Comparison of ENCODE assay signal across 13 cellular contexts in genomic region chr12:80400591-80400991, GRCh38.
DNase-seq lines count a peak whose midpoint lies in the region; ATAC-seq and TF ChIP-seq lines count a peak whose summit lies in the region.
"Had no signal": no experiment of that assay in that cellular context is flagged by ENCODE, and none has a peak within 500 bp of the region (broad histone marks: within the 10 kb centered on the region; RNA-seq: fewer than 3 reads in every experiment).

No MANE protein-coding gene starts in this region.

- H3K27me3 ChIP-seq in ACC112 (ENCODE audit: insufficient read depth, low read length) (no peaks in the 10 kb centered on the region), MM.1S (replicated peaks; ENCODE audit: insufficient read depth, low read length) (no peaks in the 10 kb centered on the region), endocrine pancreas (ENCODE audit: control insufficient read depth, insufficient read depth, low read length) (peaks cover 5% of the 10 kb centered on the region)
- H3K27me3 ChIP-seq: adrenal gland; BLaER1 treated with 17β-estradiol and CSF1 and Interleukin-3, amounts not matched to agents 10 nM and 100 nM had no signal

- peak overlapping the region; percentile 22; the same call in 1 of the 2 replicates for H3K9ac ChIP-seq in MM.1S (ENCODE audit: low read length)
- H3K9ac ChIP-seq in endocrine pancreas (ENCODE audit: control insufficient read depth, insufficient read depth, low read length) = no peak overlapping the region
- H3K9ac ChIP-seq: BLaER1 treated with 17β-estradiol and CSF1 and Interleukin-3, amounts not matched to agents 10 nM and 100 nM; KMS-11 had no signal

- no peaks in the 10 kb centered on the region for H4K20me1 ChIP-seq in MM.1S (ENCODE audit: insufficient read depth, low read length)
- H4K20me1 ChIP-seq: BLaER1 treated with 17β-estradiol and CSF1 and Interleukin-3, amounts not matched to agents 10 nM and 100 nM had no signal

- no peaks in the 10 kb centered on the region for H3K79me2 ChIP-seq in ACC112 (ENCODE audit: control insufficient read depth, insufficient read depth, low read length, unreplicated experiment)
- no peaks in the 10 kb centered on the region for H3K79me2 ChIP-seq in MM.1S (ENCODE audit: low read length)

- no peak for TF ChIP-seq CTCF in MM.1S (IDR thresholded peaks at IDR 0.05; ENCODE audit: low read length)

- H3K4me1 ChIP-seq in ACC112 (ENCODE audit: control insufficient read depth, insufficient read depth, low read length, unreplicated experiment) (peaks cover 6% of the 10 kb centered on the region), MM.1S (ENCODE audit: low read length) (peaks cover 3% of the 10 kb centered on the region; the same call in 1 of the 2 replicates), endocrine pancreas (ENCODE audit: control insufficient read depth, insufficient read depth, low read length) (no peaks in the 10 kb centered on the region)
- H3K4me1 ChIP-seq: adrenal gland; BLaER1 treated with 17β-estradiol and CSF1 and Interleukin-3, amounts not matched to agents 10 nM and 100 nM had no signal

- in situ Hi-C loops in KBM-7 (cut with MboI; ENCODE audit: low pct_unique_long_range_greater_than_20kb, low sequenced_read_pairs) = no loop called here

- H3K9me2 ChIP-seq in MM.1S (replicated peaks; ENCODE audit: insufficient read depth, low read length) = no peaks in the 10 kb centered on the region

- H2AFZ ChIP-seq in ACC112 (ENCODE audit: low read length, unreplicated experiment) (peak overlapping the region; percentile 100), MM.1S (ENCODE audit: low read length) (peak overlapping the region; percentile 49)

- H3K9me3 ChIP-seq in MM.1S (replicated peaks; ENCODE audit: insufficient read depth, low read length) (no peaks in the 10 kb centered on the region), endocrine pancreas (ENCODE audit: control insufficient read depth, low read length) (no peaks in the 10 kb centered on the region)
- H3K9me3 ChIP-seq: adrenal gland had no signal

- no peak for ATAC-seq in HG03025 (IDR thresholded peaks at IDR 0.05; ENCODE audit: low FRiP score, unreplicated experiment)
- ATAC-seq: activated CD4-positive, CD25-positive, alpha-beta regulatory T cell treated with anti-CD3 and anti-CD28 coated beads, Interleukin-2, amount 50 U/mL, for 24 hours had no signal

- H3K27ac ChIP-seq in ACC112 (ENCODE audit: low read depth, low read length) (no peak overlapping the region), MM.1S (ENCODE audit: low read length) (no peak overlapping the region)
- H3K27ac ChIP-seq: adrenal gland; BLaER1 treated with 17β-estradiol and CSF1 and Interleukin-3, amounts not matched to agents 10 nM and 100 nM; KMS-11 had no signal

- DNase-seq in MM.1S (no peak), middle frontal gyrus (ENCODE audit: extremely low spot score, low spot score) (peak; percentile 58), glomerular visceral epithelial cell (ENCODE audit: extremely low spot score) (no peak), KBM-7 (no peak), midbrain (lab: John Stamatoyannopoulos, UW) (no peak)
- DNase-seq: adrenal gland, trophoblast cell had no signal

- H3F3A ChIP-seq in MM.1S (ENCODE audit: insufficient read depth, low read length) = no peaks in the 10 kb centered on the region

- H3K4me3 ChIP-seq in ACC112 (ENCODE audit: low read depth, low read length) (peak overlapping the region; percentile 77), MM.1S (ENCODE audit: low read length) (peak overlapping the region; percentile 42), endocrine pancreas (ENCODE audit: control insufficient read depth, insufficient read depth, low read length) (peak overlapping the region; percentile 8)
- H3K4me3 ChIP-seq: adrenal gland; BLaER1 treated with 17β-estradiol and CSF1 and Interleukin-3, amounts not matched to agents 10 nM and 100 nM had no signal

- H3K4me2 ChIP-seq in MM.1S (ENCODE audit: low read depth, low read length) = peak overlapping the region; percentile 42
- H3K4me2 ChIP-seq: BLaER1 treated with 17β-estradiol and CSF1 and Interleukin-3, amounts not matched to agents 10 nM and 100 nM had no signal

- H3K36me3 ChIP-seq in ACC112 (ENCODE audit: insufficient read depth, low read length) = no peaks in the 10 kb centered on the region
- H3K36me3 ChIP-seq in MM.1S (replicated peaks; ENCODE audit: insufficient read depth, low read length) = no peaks in the 10 kb centered on the region
- H3K36me3 ChIP-seq in endocrine pancreas (ENCODE audit: control insufficient read depth, insufficient read depth, low read length) = no peaks in the 10 kb centered on the region
- H3K36me3 ChIP-seq: adrenal gland; BLaER1 treated with 17β-estradiol and CSF1 and Interleukin-3, amounts not matched to agents 10 nM and 100 nM had no signal

Comparison
In these comparisons a context has a peak if more than half of its experiments do, and no peak if none do; other contexts are left out.
1. H3K4me3 ChIP-seq: peak in every context shown above with its lines; median percentile 77 in ACC112; 42 in MM.1S; 8 in endocrine pancreas.